8 cellular contexts compared by ENCODE assay signal in genomic region chr10:102596506-102596971, GRCh38. TPM values are rescaled to one million over a fixed set of nuclear protein-coding genes. Genes with fewer than 3 reads are reported as not detected.
DNase-seq lines count a peak whose midpoint lies in the region; ATAC-seq, FAIRE-seq and TF ChIP-seq lines count a peak whose summit lies in the region.

No MANE protein-coding gene starts in this region.

- peaks cover 31% of the 10 kb centered on the region for H3K36me3 ChIP-seq in IMR-90 (ENCODE audit: control insufficient read depth, insufficient read depth, low read length)
- H3K36me3 ChIP-seq in H1 (ENCODE audit: control insufficient read depth in 2 of 4, insufficient read depth in 4 of 4, low read length in 3 of 4) = peaks cover 0 to 2% (median 0%) of the 10 kb centered on the region in 4 experiments; a peak in 1 of 8 replicates
- no peaks in the 10 kb centered on the region for H3K36me3 ChIP-seq in mesendoderm (ENCODE audit: control insufficient read depth, insufficient read depth, low read length)

- H3K9me1 ChIP-seq in IMR-90 (ENCODE audit: insufficient read depth, low read length) = peaks cover 30% of the 10 kb centered on the region

- CTCF ChIA-PET in IMR-90 (lab: Yijun Ruan, JAX) (no interaction called here), H1 (lab: Charles Lee; ENCODE audit: partially characterized antibody) (interaction anchor here (0.6 to 6.2 kb wide), 26 partner anchors 9 to 1574 kb away, joined by 3 to 69 read pairs (median 4); partner anchors contain the start of genes SUFU and TRIM8)

- in situ Hi-C loops in IMR-90 (cut with MboI; ENCODE audit: low sequenced_read_pairs) = no loop called here

- no peaks in the 10 kb centered on the region for H3K23me2 ChIP-seq in H1 (ENCODE audit: low read depth, low read length)

- dilution Hi-C loops in IMR-90 (cut with HindIII; ENCODE audit: low sequenced_read_pairs, unreplicated experiment) = no loop called here

- TF ChIP-seq RAD21 in IMR-90 (IDR thresholded peaks at IDR 0.05; ENCODE audit: low read length) (peak; percentile 69), H1 (IDR thresholded peaks at IDR 0.05 in 1 of 2, conservative IDR thresholded peaks at IDR 0.05 in 1 of 2; ENCODE audit: low read depth in 2 of 2, low read length in 2 of 2) (peak; percentile 77 to 85)

- TF ChIP-seq POLR2A in IMR-90 (IDR thresholded peaks at IDR 0.05; ENCODE audit: low read depth, low read length) = no peak
- TF ChIP-seq POLR2A in H1 (IDR thresholded peaks at IDR 0.05; ENCODE audit: control extremely low read depth in 1 of 2, low read depth in 2 of 2, low read length in 2 of 2) = no peak

- 0 out of 2 replicates have a peak overlapping the region, but pooled peaks have one; percentile 36 for H4K5ac ChIP-seq in IMR-90 (ENCODE audit: low read depth, low read length)
- no peak overlapping the region for H4K5ac ChIP-seq in H1 (ENCODE audit: insufficient read length, low read depth, low read length)
- H4K5ac ChIP-seq in mesendoderm (ENCODE audit: low read length) = no peak overlapping the region

- peak overlapping the region; percentile 40; the same call in 1 of the 2 replicates for H2BK120ac ChIP-seq in IMR-90 (ENCODE audit: low read depth, low read length)
- H2BK120ac ChIP-seq in H1 (replicated peaks; ENCODE audit: low read depth, low read length) = no peak overlapping the region
- H2BK120ac ChIP-seq in mesendoderm (ENCODE audit: low read depth, low read length) = no peak overlapping the region

- TF ChIP-seq CTCF in IMR-90 (conservative IDR thresholded peaks at IDR 0.05; ENCODE audit: low read depth, low read length) (peak; percentile 64), H1 (IDR thresholded peaks at IDR 0.05; ENCODE audit: control extremely low read depth in 1 of 3, insufficient read depth in 1 of 3, low read depth in 1 of 3, low read length in 3 of 3) (peak; percentile 81 to 97 (median 87))

- H3K9me3 ChIP-seq in IMR-90 (ENCODE audit: control insufficient read depth, insufficient read depth, low read length) (no peaks in the 10 kb centered on the region), H1 (ENCODE audit: insufficient read depth in 2 of 2, low read depth in 1 of 2, low read length in 1 of 2) (no peaks in the 10 kb centered on the region)

- peak; percentile 90 for FAIRE-seq in H1 (lab: Jason Lieb, UNC)

- H3K27ac ChIP-seq in IMR-90 (ENCODE audit: insufficient read depth, low read length) (no peak overlapping the region), H1 (ENCODE audit: low read depth, low read length) (no peak overlapping the region), mesendoderm (ENCODE audit: low read depth, low read length) (no peak overlapping the region)

- ATAC-seq in IMR-90 (ENCODE audit: low read depth) (peak; percentile 77), HG02678 (IDR thresholded peaks at IDR 0.05; ENCODE audit: unreplicated experiment) (no peak), HG03378 (IDR thresholded peaks at IDR 0.05; ENCODE audit: unreplicated experiment) (no peak)

- H2AK9ac ChIP-seq in IMR-90 (replicated peaks; ENCODE audit: low read depth, low read length, poor library complexity) = no peak overlapping the region

- H3K56ac ChIP-seq in IMR-90 (ENCODE audit: extremely low read depth, insufficient read depth, low read length) = no peak overlapping the region
- no peak overlapping the region for H3K56ac ChIP-seq in H1 (replicated peaks; ENCODE audit: insufficient read length, low read depth, low read length)
- peak overlapping the region; percentile 43 for H3K56ac ChIP-seq in mesendoderm (ENCODE audit: low read length)

- H4K8ac ChIP-seq in IMR-90 (ENCODE audit: low read depth in 2 of 2, low read length in 2 of 2) = peak overlapping the region; percentile 18 to 83
- no peak overlapping the region for H4K8ac ChIP-seq in H1 (ENCODE audit: extremely low read depth, insufficient read depth, low read length)
- no peak overlapping the region for H4K8ac ChIP-seq in mesendoderm (ENCODE audit: low read depth, low read length)

- no peak overlapping the region for H3K23ac ChIP-seq in IMR-90 (ENCODE audit: low read depth, low read length)
- no peak overlapping the region for H3K23ac ChIP-seq in H1 (ENCODE audit: insufficient read length)
- H3K23ac ChIP-seq in mesendoderm (ENCODE audit: low read length) = no peak overlapping the region

- no TSS peak for BruUV-seq in IMR-90 (replicated peaks; lab: Mats Ljungman, UMichigan)

- H3K27me3 ChIP-seq in IMR-90 (ENCODE audit: control insufficient read depth, insufficient read depth, low read length) (no peaks in the 10 kb centered on the region), H1 (replicated peaks in 1 of 4; ENCODE audit: control insufficient read depth in 3 of 4, extremely low read depth in 1 of 4, insufficient read depth in 3 of 4, low read length in 3 of 4) (no peaks in the 10 kb centered on the region; a peak in 1 of 7 replicates), mesendoderm (ENCODE audit: insufficient read depth, low read length, poor library complexity) (no peaks in the 10 kb centered on the region)

- H4K91ac ChIP-seq in IMR-90 (ENCODE audit: insufficient read depth, low read depth, low read length) (peak overlapping the region; percentile 40; the same call in 1 of the 2 replicates), H1 (replicated peaks; ENCODE audit: insufficient read length, low read length) (no peak overlapping the region)

- peaks cover 24% of the 10 kb centered on the region for H3K4me1 ChIP-seq in IMR-90 (ENCODE audit: control insufficient read depth, insufficient read depth, low read length)
- peaks cover 0 to 2% (median 0%) of the 10 kb centered on the region in 4 experiments; a peak in 3 of 7 replicates for H3K4me1 ChIP-seq in H1 (replicated peaks in 1 of 4; ENCODE audit: control insufficient read depth in 3 of 4, insufficient read depth in 4 of 4, low read length in 3 of 4)
- H3K4me1 ChIP-seq in mesendoderm (ENCODE audit: control insufficient read depth, low read depth, low read length) = peaks cover 4% of the 10 kb centered on the region

- H2AFZ ChIP-seq in IMR-90 (replicated peaks; ENCODE audit: low read length, poor library complexity) (peak overlapping the region; percentile 45), H1 (ENCODE audit: low read length) (no peak overlapping the region)

- H4K20me1 ChIP-seq in IMR-90 (ENCODE audit: insufficient read depth, low read length) (no peaks in the 10 kb centered on the region), H1 (replicated peaks in 1 of 2; ENCODE audit: control insufficient read depth in 1 of 2, insufficient read depth in 2 of 2, low read length in 2 of 2) (peaks cover 1% of the 10 kb centered on the region in 2 experiments)

- POLR2A ChIA-PET in IMR-90 (lab: Charles Lee; ENCODE audit: unreplicated experiment) = no interaction called here
- POLR2A ChIA-PET in H1 (lab: Charles Lee; ENCODE audit: partially characterized antibody) = no interaction called here

- H3K9ac ChIP-seq in IMR-90 (ENCODE audit: low read depth, low read length) (no peak overlapping the region), H1 (replicated peaks in 1 of 4; ENCODE audit: extremely low read depth in 1 of 4, low read depth in 3 of 4, low read length in 3 of 4) (no peak overlapping the region), mesendoderm (ENCODE audit: low read length) (peak overlapping the region; percentile 12)

- no peak for TF ChIP-seq EP300 in H1 (IDR thresholded peaks at IDR 0.05; ENCODE audit: borderline replicate concordance in 1 of 2, low read depth in 2 of 2, low read length in 2 of 2)

- H2BK20ac ChIP-seq in IMR-90 (ENCODE audit: low read depth, low read length) (no peak overlapping the region; the same call in 1 of the 2 replicates), H1 (ENCODE audit: low read length) (no peak overlapping the region)

- H3K4ac ChIP-seq in IMR-90 (ENCODE audit: low read depth, low read length) = peak overlapping the region; percentile 73; the same call in 1 of the 2 replicates
- no peak overlapping the region for H3K4ac ChIP-seq in H1 (replicated peaks; ENCODE audit: insufficient read length, low read depth, low read length)
- H3K4ac ChIP-seq in mesendoderm (ENCODE audit: low read depth, low read length) = no peak overlapping the region

- WGBS in IMR-90 (ENCODE audit: extremely low coverage in 2 of 2, insufficient read length in 1 of 2), 2 experiments = no CpG with 5 or more reads among the region's 3 CpGs
- 52% methylated on average over 3 of the region's 3 CpGs; no CpG with 5 or more reads in 1 of the 2 experiments for WGBS in H1 (ENCODE audit: extremely low coverage in 1 of 2, insufficient coverage in 1 of 2, insufficient read length in 1 of 2, insufficient replicate concordance in 2 of 2, low coverage in 1 of 2, low lambda C conversion rate in 2 of 2, missing lambda C conversion rate in 1 of 2), 2 experiments
- no CpG with 5 or more reads among the region's 3 CpGs for WGBS in mesendoderm (ENCODE audit: extremely low coverage, insufficient coverage, low lambda C conversion rate)

- H3K79me1 ChIP-seq in IMR-90 (ENCODE audit: low read depth in 1 of 2, low read length in 2 of 2) = peaks cover 22 to 47% of the 10 kb centered on the region in 2 experiments; a peak in 3 of 4 replicates
- no peaks in the 10 kb centered on the region for H3K79me1 ChIP-seq in H1 (ENCODE audit: low read depth, low read length)
- no peaks in the 10 kb centered on the region for H3K79me1 ChIP-seq in mesendoderm (ENCODE audit: low read length)

- H2BK15ac ChIP-seq in IMR-90 (ENCODE audit: low read depth, low read length) (peak overlapping the region; percentile 31; the same call in 1 of the 3 replicates), H1 (ENCODE audit: low read length) (no peak overlapping the region), mesendoderm (replicated peaks; ENCODE audit: low read depth) (no peak overlapping the region)

- no peak overlapping the region for H3K4me2 ChIP-seq in IMR-90 (ENCODE audit: low read depth, low read length)
- no peak overlapping the region for H3K4me2 ChIP-seq in H1 (ENCODE audit: insufficient read depth in 1 of 2, low read depth in 2 of 2, low read length in 2 of 2)
- no peak overlapping the region for H3K4me2 ChIP-seq in mesendoderm (ENCODE audit: low read length)

- H2AK5ac ChIP-seq in IMR-90 (ENCODE audit: low read depth, low read length) = peak overlapping the region; percentile 79; the same call in 1 of the 2 replicates
- no peak overlapping the region for H2AK5ac ChIP-seq in H1 (ENCODE audit: low read depth, low read length)
- no peak overlapping the region for H2AK5ac ChIP-seq in mesendoderm (ENCODE audit: low read length)

- no peak overlapping the region for H3K4me3 ChIP-seq in IMR-90 (ENCODE audit: insufficient read depth, low read depth, low read length)
- H3K4me3 ChIP-seq in H1 (ENCODE audit: extremely low read depth in 1 of 4, insufficient read depth in 2 of 4, low read depth in 3 of 4, low read length in 4 of 4) = no peak overlapping the region
- H3K4me3 ChIP-seq in mesendoderm (ENCODE audit: low read length) = no peak overlapping the region

- H3K18ac ChIP-seq in IMR-90 (ENCODE audit: low read depth, low read length) (no peak overlapping the region), H1 (ENCODE audit: extremely low read depth, low read length) (0 out of 2 replicates have a peak overlapping the region, but pooled peaks have one; percentile 9), mesendoderm (ENCODE audit: low read length) (no peak overlapping the region)

- intact Hi-C loops in IMR-90 (cut with micrococcal nuclease) = no loop called here

- no peak overlapping the region for H2BK5ac ChIP-seq in IMR-90 (ENCODE audit: low read depth, low read length, poor library complexity, severe bottlenecking)
- H2BK5ac ChIP-seq in H1 (ENCODE audit: low read depth, low read length) = no peak overlapping the region
- no peak overlapping the region for H2BK5ac ChIP-seq in mesendoderm (ENCODE audit: low read length)

- H3K79me2 ChIP-seq in H1 (ENCODE audit: control insufficient read depth in 1 of 2, insufficient read depth in 2 of 2, low read length in 2 of 2) = no peaks in the 10 kb centered on the region
- no peaks in the 10 kb centered on the region for H3K79me2 ChIP-seq in mesendoderm (ENCODE audit: control insufficient read depth, insufficient read depth, low read length)

- H2BK12ac ChIP-seq in H1 (ENCODE audit: low read depth, low read length) = no peak overlapping the region

- H3K14ac ChIP-seq in IMR-90 (replicated peaks; ENCODE audit: low read depth, low read length) (peak overlapping the region; percentile 63), H1 (ENCODE audit: insufficient read length) (no peak overlapping the region)

- DNase-seq in SHP77 (lab: John Stamatoyannopoulos, UW) = peak; percentile 36 to 55
- DNase-seq in SHP77 treated with DMSO at 0.1 percent for 48 hours (lab: John Stamatoyannopoulos, UW) = no peak
- peak; percentile 62 for DNase-seq in IMR-90
- peak; percentile 28 for DNase-seq in RPMI8226
- DNase-seq in H1 (ENCODE audit: low read depth in 1 of 2, low spot score in 2 of 2) = peak in 1 of 2 experiments; percentile 65
- peak; percentile 85 for DNase-seq in mesendoderm

RNA-seq across cellular contexts. Expression of gene TRIM8, which starts 47.7 kb away (rescaled TPM):
- total RNA-seq in IMR-90 (2012; rRNA removed) = 25.5 and 30.0 TPM in 2 replicates
- 124 and 126 TPM in 2 replicates for polyA plus RNA-seq in IMR-90 (2012; rRNA removed)
- 102 and 174 TPM in 2 replicates for polyA plus RNA-seq in IMR-90 (2012; cell fraction: cytosol; rRNA removed)
- polyA plus RNA-seq in IMR-90 (2012; cell fraction: nucleus; rRNA removed; ENCODE audit: low replicate concordance) = 82.9 and 135 TPM in 2 replicates
- total RNA-seq in H1 (2021; fragmentation: NEBNext Ultra II Directional; extraction: Animal tissue kit (Norgen Biotek cat#: 25700)) = 35.4 and 38.8 TPM in 2 replicates
- 24.9 and 34.6 TPM in 2 replicates for polyA plus RNA-seq in H1 (2011; rRNA removed)
- polyA plus RNA-seq in H1 (2011; cell fraction: cytosol; rRNA removed) = 20.5 TPM
- polyA plus RNA-seq in H1 (2011; cell fraction: nucleus; rRNA removed) = 32.2 TPM
- polyA plus RNA-seq in H1 (2012, experiment 1 of 2) = 36.1 to 44.6 TPM (median 40.7 TPM) in 4 replicates
- polyA plus RNA-seq in H1 (2012, experiment 2 of 2) = 42.4 TPM
- polyA plus RNA-seq in H1 (2013, experiment 1 of 2) = 15.8 TPM
- 16.3 TPM for polyA plus RNA-seq in H1 (2013, experiment 2 of 2)
- 14.4 and 15.0 TPM in 2 replicates for polyA minus RNA-seq in H1 (2011; rRNA and poly(A)+ RNA removed)
- 20.2 TPM for polyA minus RNA-seq in H1 (2011; cell fraction: cytosol; rRNA and poly(A)+ RNA removed)
- polyA minus RNA-seq in H1 (2011; cell fraction: nucleus; rRNA and poly(A)+ RNA removed) = 21.2 TPM
- 22.6 TPM for polyA plus RNA-seq in mesendoderm (2013, experiment 1 of 2)
- polyA plus RNA-seq in mesendoderm (2013, experiment 2 of 2) = 23.2 TPM

Comparison
In these comparisons a context has a peak if more than half of its experiments do, and no peak if none do; other contexts are left out.
1. H4K8ac ChIP-seq: peak in IMR-90 (2 of 2); none in H1 (single experiment) and mesendoderm (single experiment).